Comparison of ENCODE assay signal across 16 cellular contexts in the genomic region with DNA sequence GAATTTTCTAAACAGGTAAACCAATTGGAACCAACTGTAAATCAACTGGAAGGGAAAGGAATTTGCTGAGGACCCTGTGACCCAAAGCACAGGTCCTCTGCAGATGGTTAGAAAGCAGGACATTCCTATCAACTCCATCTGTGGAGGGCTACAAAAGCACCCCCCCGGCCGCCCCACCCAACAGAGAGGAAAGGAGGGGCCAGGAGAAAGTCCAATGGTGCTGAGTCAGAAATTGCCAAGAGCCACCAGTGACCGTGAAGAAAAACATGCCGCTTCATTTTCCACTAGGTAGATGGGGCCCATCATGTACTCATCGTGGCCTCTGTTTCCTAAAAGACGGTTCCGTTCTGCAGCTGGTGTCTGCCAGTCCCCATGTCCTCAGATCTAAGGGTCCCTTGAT.
DNase-seq lines count a peak whose midpoint lies in the region; ATAC-seq, FAIRE-seq and TF ChIP-seq lines count a peak whose summit lies in the region.
"Had no signal": no experiment of that assay in that cellular context is flagged by ENCODE, and none has a peak within 500 bp of the region (broad histone marks: within the 10 kb centered on the region; RNA-seq: fewer than 3 reads in every experiment).

No MANE protein-coding gene starts in this region.

- DNase-seq in activated CD8-positive, alpha-beta memory T cell treated with anti-CD3 and anti-CD28 coated beads, Interleukin-2, amount 10 ng/mL, durations not matched to agents 7 days and 5 days: no peak
- no peak for DNase-seq in activated CD8-positive, alpha-beta memory T cell treated with anti-CD3 and anti-CD28 coated beads, Interleukin-2, amount 50 U/mL, for 48 hours
- no peak for DNase-seq in endothelial cell (ENCODE audit: low spot score)
- DNase-seq in thyroid gland: no peak
- DNase-seq in pancreas: no peak
- DNase-seq: body of pancreas, GM23248, Kasumi-1, NCI-H1694 treated with DMSO at 0.1 percent for 48 hours, NCI-H748 treated with DMSO at 0.1 percent for 48 hours, SIG-M5, WERI-Rb-1 had no signal

- FAIRE-seq in pancreas (lab: Jason Lieb, UNC): no peak
- FAIRE-seq: D721Med had no signal

- TF ChIP-seq CTCF in SU-DHL-6 (IDR thresholded peaks at IDR 0.05; ENCODE audit: insufficient read depth, low read length, poor library complexity, severe bottlenecking) (no peak), endothelial cell (IDR thresholded peaks at IDR 0.05; ENCODE audit: unreplicated experiment) (no peak), thyroid gland (IDR thresholded peaks at IDR 0.05) (no peak), pancreas (IDR thresholded peaks at IDR 0.05) (no peak)

- peaks cover 25% of the 10 kb centered on the region for H3F3A ChIP-seq in SU-DHL-6 (ENCODE audit: insufficient read depth)

- ATAC-seq in activated CD8-positive, alpha-beta memory T cell treated with anti-CD3 and anti-CD28 coated beads, Interleukin-2, amount 10 ng/mL, durations not matched to agents 7 days and 5 days: no peak
- ATAC-seq in HG03159 (IDR thresholded peaks at IDR 0.05; ENCODE audit: unreplicated experiment) (no peak), pancreas (no peak), HG03457 (IDR thresholded peaks at IDR 0.05; ENCODE audit: unreplicated experiment) (no peak)
- ATAC-seq: body of pancreas had no signal

- H3K9ac ChIP-seq in SU-DHL-6 (ENCODE audit: low read length): peak overlapping the region; percentile 56
- H3K9ac ChIP-seq: GM23248 had no signal

- intact Hi-C loops in thyroid gland (cut with DNase I): no loop called here
- intact Hi-C loops in pancreas (cut with DNase I): no loop called here

- peaks cover 81% of the 10 kb centered on the region for H3K79me2 ChIP-seq in SU-DHL-6 (ENCODE audit: insufficient read depth, low read length)

- peak overlapping the region; percentile 94 for H3K27ac ChIP-seq in SU-DHL-6 (ENCODE audit: low read depth, low read length)
- H3K27ac ChIP-seq in thyroid gland: peak overlapping the region in 2 of 3 donors; percentile 91 to 95
- no peak overlapping the region for H3K27ac ChIP-seq in pancreas
- H3K27ac ChIP-seq: GM23248, WERI-Rb-1 had no signal

- no peaks in the 10 kb centered on the region; the same call in 1 of the 2 replicates for H4K20me1 ChIP-seq in SU-DHL-6 (ENCODE audit: low read depth, low read length)

- H3K9me2 ChIP-seq in SU-DHL-6 (replicated peaks; ENCODE audit: insufficient read depth, low read length): no peaks in the 10 kb centered on the region

- H3K4me3 Mint-ChIP-seq in activated CD8-positive, alpha-beta memory T cell treated with anti-CD3 and anti-CD28 coated beads, Interleukin-2, amount 10 ng/mL, durations not matched to agents 7 days and 5 days: peak overlapping the region; percentile 80
- H3K4me3 Mint-ChIP-seq in endothelial cell (ENCODE audit: unreplicated experiment): no peak overlapping the region

- H3K4me2 ChIP-seq in SU-DHL-6 (ENCODE audit: low read depth, low read length, poor library complexity, severe bottlenecking): peak overlapping the region; percentile 86

- no peaks in the 10 kb centered on the region for H3K9me3 Mint-ChIP-seq in activated CD8-positive, alpha-beta memory T cell treated with anti-CD3 and anti-CD28 coated beads, Interleukin-2, amount 10 ng/mL, durations not matched to agents 7 days and 5 days (ENCODE audit: low read depth)
- H3K9me3 Mint-ChIP-seq in endothelial cell (ENCODE audit: unreplicated experiment): no peaks in the 10 kb centered on the region

- CTCF ChIA-PET in activated CD8-positive, alpha-beta memory T cell treated with anti-CD3 and anti-CD28 coated beads, Interleukin-2, amount 10 ng/mL, durations not matched to agents 7 days and 5 days (lab: Charles Lee): interaction anchor here (7.1 to 7.9 kb wide), 2 partner anchors 62 to 69 kb away, joined by 44 to 126 read pairs; a partner anchor contains a TSS

- no peaks in the 10 kb centered on the region for H3K36me3 ChIP-seq in SU-DHL-6 (ENCODE audit: low read length)
- no peaks in the 10 kb centered on the region for H3K36me3 ChIP-seq in thyroid gland
- no peaks in the 10 kb centered on the region for H3K36me3 ChIP-seq in pancreas
- H3K36me3 ChIP-seq: WERI-Rb-1 had no signal

- H3K4me1 ChIP-seq in thyroid gland (peaks cover 49 to 96% of the 10 kb centered on the region in 2 donors), pancreas (peaks cover 24 to 42% (median 31%) of the 10 kb centered on the region in 3 donors)

- no peaks in the 10 kb centered on the region for H3K27me3 Mint-ChIP-seq in activated CD8-positive, alpha-beta memory T cell treated with anti-CD3 and anti-CD28 coated beads, Interleukin-2, amount 10 ng/mL, durations not matched to agents 7 days and 5 days
- H3K27me3 Mint-ChIP-seq in endothelial cell (ENCODE audit: unreplicated experiment): peaks cover 2% of the 10 kb centered on the region

- no peak overlapping the region for H2AFZ ChIP-seq in SU-DHL-6 (ENCODE audit: low read depth, low read length, severe bottlenecking)
- H2AFZ ChIP-seq: GM23248 had no signal

- 81 to 83% methylated on average over 7 of the region's 7 CpGs for WGBS in thyroid gland, 2 donors
- 86 to 94% methylated on average over 7 of the region's 7 CpGs for WGBS in pancreas, 2 donors

- peak overlapping the region; percentile 50 for H3K4me3 ChIP-seq in SU-DHL-6 (ENCODE audit: insufficient read depth, low read length, poor library complexity, severe bottlenecking)
- no peak overlapping the region for H3K4me3 ChIP-seq in thyroid gland (replicated peaks in 1 of 3)
- H3K4me3 ChIP-seq in pancreas: no peak overlapping the region
- H3K4me3 ChIP-seq: body of pancreas, GM23248 had no signal

- peak overlapping the region; percentile 99 for H3K27ac Mint-ChIP-seq in activated CD8-positive, alpha-beta memory T cell treated with anti-CD3 and anti-CD28 coated beads, Interleukin-2, amount 10 ng/mL, durations not matched to agents 7 days and 5 days
- H3K27ac Mint-ChIP-seq in endothelial cell (ENCODE audit: unreplicated experiment): peak overlapping the region; percentile 19

- peaks cover 26% of the 10 kb centered on the region for H3K36me3 Mint-ChIP-seq in activated CD8-positive, alpha-beta memory T cell treated with anti-CD3 and anti-CD28 coated beads, Interleukin-2, amount 10 ng/mL, durations not matched to agents 7 days and 5 days
- H3K36me3 Mint-ChIP-seq in endothelial cell (ENCODE audit: low read depth, unreplicated experiment): no peaks in the 10 kb centered on the region

- no peak for TF ChIP-seq POLR2A in thyroid gland (IDR thresholded peaks at IDR 0.05)

- H3K9me3 ChIP-seq in SU-DHL-6 (ENCODE audit: insufficient read depth, low read length): no peaks in the 10 kb centered on the region
- H3K9me3 ChIP-seq in thyroid gland: no peaks in the 10 kb centered on the region
- H3K9me3 ChIP-seq in pancreas: no peaks in the 10 kb centered on the region
- H3K9me3 ChIP-seq: body of pancreas had no signal

- no peaks in the 10 kb centered on the region for H3K27me3 ChIP-seq in SU-DHL-6 (ENCODE audit: low read length)
- H3K27me3 ChIP-seq in thyroid gland: no peaks in the 10 kb centered on the region
- no peaks in the 10 kb centered on the region for H3K27me3 ChIP-seq in pancreas
- H3K27me3 ChIP-seq: body of pancreas had no signal

- H3K4me1 Mint-ChIP-seq in activated CD8-positive, alpha-beta memory T cell treated with anti-CD3 and anti-CD28 coated beads, Interleukin-2, amount 10 ng/mL, durations not matched to agents 7 days and 5 days: peaks cover 99% of the 10 kb centered on the region
- H3K4me1 Mint-ChIP-seq in endothelial cell (ENCODE audit: unreplicated experiment): peaks cover 73% of the 10 kb centered on the region

Comparison
In these comparisons a context has a peak if more than half of its experiments do, and no peak if none do; other contexts are left out.
1. H3K27ac ChIP-seq: peak in SU-DHL-6 (single experiment) and thyroid gland (2 of 3); none in pancreas (0 of 4).